ENCODE assay signal across 8 cellular contexts in the genomic region with DNA sequence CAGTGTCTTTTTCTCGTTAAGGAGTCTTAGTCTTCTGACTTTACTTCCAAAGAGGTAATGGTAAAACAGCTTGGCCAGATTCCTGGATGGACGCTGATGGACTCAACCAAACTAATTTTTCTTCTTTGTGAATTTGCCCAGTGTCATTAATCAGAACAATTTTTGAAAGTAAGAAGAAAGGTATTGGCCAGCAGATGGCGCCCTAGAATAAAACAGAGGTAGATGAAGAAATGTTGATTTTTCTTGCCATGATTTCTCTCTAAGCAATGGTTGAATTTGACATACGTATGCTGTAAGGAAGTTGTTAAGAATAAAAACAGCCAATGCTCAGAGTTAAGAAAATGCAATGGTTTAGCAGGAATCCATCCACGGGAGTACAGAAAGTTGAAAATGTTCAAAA.
DNase-seq lines count a peak whose midpoint lies in the region; ATAC-seq and TF ChIP-seq lines count a peak whose summit lies in the region.

No MANE protein-coding gene starts in this region.

- H3K4me3 ChIP-seq in smooth muscle cell, result no peak overlapping the region

- H3K4me3 Mint-ChIP-seq in activated T-cell treated with anti-CD3 and anti-CD28 coated beads, Interleukin-2, amount 50 U/mL, for 4 hours, result no peak overlapping the region

- no peaks in the 10 kb centered on the region for H3K36me3 Mint-ChIP-seq in activated T-cell treated with anti-CD3 and anti-CD28 coated beads, Interleukin-2, amount 50 U/mL, for 4 hours (ENCODE audit: insufficient read depth)

- no peak for ATAC-seq in activated T-cell treated with anti-CD3 and anti-CD28 coated beads, Interleukin-2, amount 50 U/mL, for 4 hours
- ATAC-seq in GM21576 (IDR thresholded peaks at IDR 0.05; ENCODE audit: unreplicated experiment), result no peak
- ATAC-seq in GM21723 (IDR thresholded peaks at IDR 0.05; ENCODE audit: unreplicated experiment), result no peak

- no peaks in the 10 kb centered on the region for H4K20me1 ChIP-seq in smooth muscle cell (ENCODE audit: low read depth)

- peak; percentile 70 for TF ChIP-seq CTCF in smooth muscle cell (IDR thresholded peaks at IDR 0.05; ENCODE audit: borderline replicate concordance, insufficient read depth, poor library complexity, severe bottlenecking)

- no peaks in the 10 kb centered on the region for H3K4me1 ChIP-seq in smooth muscle cell (ENCODE audit: low read depth)

- H3K4me2 ChIP-seq in smooth muscle cell, result no peak overlapping the region

- H3K36me3 ChIP-seq in smooth muscle cell (ENCODE audit: low read depth), result no peaks in the 10 kb centered on the region

- no peaks in the 10 kb centered on the region for H3K27me3 ChIP-seq in smooth muscle cell (ENCODE audit: low read depth)

- H3K27me3 Mint-ChIP-seq in activated T-cell treated with anti-CD3 and anti-CD28 coated beads, Interleukin-2, amount 50 U/mL, for 4 hours (ENCODE audit: low read depth), result peaks cover 28% of the 10 kb centered on the region

- DNase-seq in CD1c-positive myeloid dendritic cell (ENCODE audit: extremely low spot score) (peak; percentile 76), HCEC 1CT (peak; percentile 3), NCI-H82 (lab: John Stamatoyannopoulos, UW) (peak; percentile 78), glomerular visceral epithelial cell (ENCODE audit: extremely low spot score) (peak; percentile 36), smooth muscle cell (lab: John Stamatoyannopoulos, UW; ENCODE audit: unreplicated experiment) (no peak)
- peak; percentile 50 for DNase-seq in activated T-cell treated with anti-CD3 and anti-CD28 coated beads, Interleukin-2, amount 50 U/mL, for 4 hours

- no peaks in the 10 kb centered on the region for H3K79me2 ChIP-seq in smooth muscle cell (ENCODE audit: low read depth)

- no peak overlapping the region for H2AFZ ChIP-seq in smooth muscle cell (ENCODE audit: low read depth)

- H3K4me1 Mint-ChIP-seq in activated T-cell treated with anti-CD3 and anti-CD28 coated beads, Interleukin-2, amount 50 U/mL, for 4 hours (ENCODE audit: low read depth), result peaks cover 3% of the 10 kb centered on the region

- no peak overlapping the region for H3K27ac ChIP-seq in smooth muscle cell (ENCODE audit: low read depth)

- no peak overlapping the region for H3K9ac ChIP-seq in smooth muscle cell (ENCODE audit: low read depth)

- H3K9me3 ChIP-seq in smooth muscle cell (replicated peaks; ENCODE audit: low read depth), result peaks cover 2% of the 10 kb centered on the region

- H3K9me3 Mint-ChIP-seq in activated T-cell treated with anti-CD3 and anti-CD28 coated beads, Interleukin-2, amount 50 U/mL, for 4 hours, result peaks cover 5% of the 10 kb centered on the region

- no peaks in the 10 kb centered on the region for H3F3A ChIP-seq in smooth muscle cell (ENCODE audit: low read depth)

- WGBS in smooth muscle cell (ENCODE audit: low lambda C conversion rate), result 9% methylated on average over 5 of the region's 5 CpGs
